ENCODE assay signal across 8 cellular contexts in genomic region chr3:38834110-38834509, GRCh38. TPM values are rescaled to one million over a fixed set of nuclear protein-coding genes. Genes with fewer than 3 reads are reported as not detected.
DNase-seq lines count a peak whose midpoint lies in the region; ATAC-seq and TF ChIP-seq lines count a peak whose summit lies in the region.

No MANE protein-coding gene starts in this region.

- peaks cover 8% of the 10 kb centered on the region for H3K4me1 Mint-ChIP-seq in endodermal cell
- peaks cover 10% of the 10 kb centered on the region in 2 donors for H3K4me1 Mint-ChIP-seq in natural killer cell

- H3K4me3 Mint-ChIP-seq in endodermal cell (no peak overlapping the region), natural killer cell (no peak overlapping the region)

- H3K4me3 ChIP-seq in SJCRH30: no peak overlapping the region
- no peak overlapping the region for H3K4me3 ChIP-seq in endodermal cell (ENCODE audit: low read length)

- H3K36me3 Mint-ChIP-seq in endodermal cell (ENCODE audit: low read depth) (no peaks in the 10 kb centered on the region), natural killer cell (no peaks in the 10 kb centered on the region)

- no peak overlapping the region for H3K27ac Mint-ChIP-seq in endodermal cell
- peak overlapping the region in 1 of 2 donors; percentile 3 for H3K27ac Mint-ChIP-seq in natural killer cell

- no peak overlapping the region for H3K27ac ChIP-seq in SJCRH30
- no peak overlapping the region for H3K27ac ChIP-seq in endodermal cell (ENCODE audit: low read depth, low read length)

- intact Hi-C loops in natural killer cell (cut with micrococcal nuclease): no loop called here

- peak; percentile 21 for DNase-seq in activated naive CD4-positive, alpha-beta T cell treated with Interleukin-2 at 50 U/mL for 16 hours
- DNase-seq in activated naive CD4-positive, alpha-beta T cell (lab: John Stamatoyannopoulos, UW): no peak
- DNase-seq in SJCRH30 (peak; percentile 63 to 71), endodermal cell (peak; percentile 92), natural killer cell (no peak)

- no peak overlapping the region for H3K9ac ChIP-seq in endodermal cell (ENCODE audit: extremely low read depth, low read length, poor library complexity, severe bottlenecking)

- H3K27me3 Mint-ChIP-seq in endodermal cell (ENCODE audit: insufficient read depth): peaks cover 13% of the 10 kb centered on the region
- H3K27me3 Mint-ChIP-seq in natural killer cell (ENCODE audit: low read depth in 2 of 2): peaks cover 0 to 4% of the 10 kb centered on the region in 2 donors

- H3K36me3 ChIP-seq in SJCRH30 (no peaks in the 10 kb centered on the region), endodermal cell (ENCODE audit: control insufficient read depth, insufficient read depth, low read length) (no peaks in the 10 kb centered on the region)

- H3K4me1 ChIP-seq in SJCRH30 (peaks cover 9% of the 10 kb centered on the region), endodermal cell (ENCODE audit: control insufficient read depth, insufficient read depth, low read length) (no peaks in the 10 kb centered on the region)

- H3K9me3 Mint-ChIP-seq in endodermal cell (no peaks in the 10 kb centered on the region), natural killer cell (no peaks in the 10 kb centered on the region)

- WGBS in endodermal cell (ENCODE audit: insufficient coverage in 1 of 2, insufficient read length in 1 of 2), 2 experiments: 14 to 26% methylated on average over 6 to 8 of the region's 8 CpGs

- no peaks in the 10 kb centered on the region for H3K9me3 ChIP-seq in SJCRH30 (replicated peaks)
- no peaks in the 10 kb centered on the region for H3K9me3 ChIP-seq in endodermal cell (ENCODE audit: control insufficient read depth, low read length)

- ATAC-seq in natural killer cell (peak; percentile 58 to 86 (median 71)), HG02981 (IDR thresholded peaks at IDR 0.05; ENCODE audit: unreplicated experiment) (no peak), GM21526 (IDR thresholded peaks at IDR 0.05; ENCODE audit: low FRiP score, unreplicated experiment) (no peak), HG03439 (IDR thresholded peaks at IDR 0.05; ENCODE audit: unreplicated experiment) (no peak)

- TF ChIP-seq CTCF in endodermal cell (conservative IDR thresholded peaks at IDR 0.05) (no peak), natural killer cell (IDR thresholded peaks at IDR 0.05) (no peak)

- no peaks in the 10 kb centered on the region for H3K27me3 ChIP-seq in SJCRH30
- no peaks in the 10 kb centered on the region for H3K27me3 ChIP-seq in endodermal cell (ENCODE audit: control insufficient read depth, insufficient read depth, low read length, poor library complexity, severe bottlenecking)

RNA-seq across cellular contexts. Expression of gene SCN10A, which starts 18.1 kb away (rescaled TPM):
- total RNA-seq in SJCRH30 (2014; rRNA removed; shearing (Covaris generic)): not detected in 2 replicates
- total RNA-seq in endodermal cell: not detected
- polyA plus RNA-seq in endodermal cell (2013, experiment 1 of 2): not detected
- not detected for polyA plus RNA-seq in endodermal cell (2013, experiment 2 of 2)
- total RNA-seq in natural killer cell: not detected

Comparison
In these comparisons a context has a peak if more than half of its experiments do, and no peak if none do; other contexts are left out.
1. DNase-seq: peak in activated naive CD4-positive, alpha-beta T cell treated with Interleukin-2 at 50 U/mL for 16 hours (single experiment), SJCRH30 (2 of 2) and endodermal cell (single experiment); none in activated naive CD4-positive, alpha-beta T cell (0 of 4) and natural killer cell (single experiment).
2. ATAC-seq: peak in natural killer cell (3 of 3); none in HG02981 (single experiment), GM21526 (single experiment) and HG03439 (single experiment).